In the genomic region with DNA sequence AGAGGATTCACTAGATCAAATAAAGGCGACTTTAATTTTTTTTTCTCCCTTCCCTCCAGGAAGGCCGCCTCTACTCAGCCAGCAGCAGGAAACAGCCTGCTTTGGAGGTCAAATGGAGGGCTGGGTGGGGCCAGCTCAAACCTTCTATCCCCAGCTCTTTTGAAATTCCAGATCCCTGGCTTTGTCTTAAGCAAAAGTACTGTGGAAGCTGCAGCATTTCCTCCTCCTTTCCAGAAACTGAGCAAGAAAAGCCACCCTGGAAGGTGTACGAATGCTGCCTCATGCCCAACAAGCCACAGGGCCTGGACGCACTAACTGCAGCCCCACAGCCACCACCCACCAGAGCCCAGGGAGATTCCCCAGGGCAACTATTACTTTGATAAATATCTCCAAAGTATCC, we compare ENCODE assay signal across 1 cellular context.
TF ChIP-seq lines count a peak whose summit lies in the region.

No MANE protein-coding gene starts in this region.

TF ChIP-seq in WTC11, 78 proteins besides CTCF, POLR2A, EP300 and RAD21 (continued from another document):
- TF ChIP-seq, protein P1, sequence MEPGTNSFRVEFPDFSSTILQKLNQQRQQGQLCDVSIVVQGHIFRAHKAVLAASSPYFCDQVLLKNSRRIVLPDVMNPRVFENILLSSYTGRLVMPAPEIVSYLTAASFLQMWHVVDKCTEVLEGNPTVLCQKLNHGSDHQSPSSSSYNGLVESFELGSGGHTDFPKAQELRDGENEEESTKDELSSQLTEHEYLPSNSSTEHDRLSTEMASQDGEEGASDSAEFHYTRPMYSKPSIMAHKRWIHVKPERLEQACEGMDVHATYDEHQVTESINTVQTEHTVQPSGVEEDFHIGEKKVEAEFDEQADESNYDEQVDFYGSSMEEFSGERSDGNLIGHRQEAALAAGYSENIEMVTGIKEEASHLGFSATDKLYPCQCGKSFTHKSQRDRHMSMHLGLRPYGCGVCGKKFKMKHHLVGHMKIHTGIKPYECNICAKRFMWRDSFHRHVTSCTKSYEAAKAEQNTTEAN (CRISPR knock-in tag; IDR thresholded peaks at IDR 0.05): no peak
- TF ChIP-seq, protein P2, sequence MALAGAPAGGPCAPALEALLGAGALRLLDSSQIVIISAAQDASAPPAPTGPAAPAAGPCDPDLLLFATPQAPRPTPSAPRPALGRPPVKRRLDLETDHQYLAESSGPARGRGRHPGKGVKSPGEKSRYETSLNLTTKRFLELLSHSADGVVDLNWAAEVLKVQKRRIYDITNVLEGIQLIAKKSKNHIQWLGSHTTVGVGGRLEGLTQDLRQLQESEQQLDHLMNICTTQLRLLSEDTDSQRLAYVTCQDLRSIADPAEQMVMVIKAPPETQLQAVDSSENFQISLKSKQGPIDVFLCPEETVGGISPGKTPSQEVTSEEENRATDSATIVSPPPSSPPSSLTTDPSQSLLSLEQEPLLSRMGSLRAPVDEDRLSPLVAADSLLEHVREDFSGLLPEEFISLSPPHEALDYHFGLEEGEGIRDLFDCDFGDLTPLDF (CRISPR knock-in tag; IDR thresholded peaks at IDR 0.05): no peak
- TF ChIP-seq NFE2L1 (CRISPR knock-in tag; IDR thresholded peaks at IDR 0.05) (no peak), GTF2I (CRISPR knock-in tag; conservative IDR thresholded peaks at IDR 0.05) (no peak), KAT7 (CRISPR knock-in tag; IDR thresholded peaks at IDR 0.05; ENCODE audit: borderline replicate concordance) (no peak)
- TF ChIP-seq, protein P3, sequence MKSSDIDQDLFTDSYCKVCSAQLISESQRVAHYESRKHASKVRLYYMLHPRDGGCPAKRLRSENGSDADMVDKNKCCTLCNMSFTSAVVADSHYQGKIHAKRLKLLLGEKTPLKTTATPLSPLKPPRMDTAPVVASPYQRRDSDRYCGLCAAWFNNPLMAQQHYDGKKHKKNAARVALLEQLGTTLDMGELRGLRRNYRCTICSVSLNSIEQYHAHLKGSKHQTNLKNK (CRISPR knock-in tag; IDR thresholded peaks at IDR 0.05): no peak
- TF ChIP-seq, protein P4, sequence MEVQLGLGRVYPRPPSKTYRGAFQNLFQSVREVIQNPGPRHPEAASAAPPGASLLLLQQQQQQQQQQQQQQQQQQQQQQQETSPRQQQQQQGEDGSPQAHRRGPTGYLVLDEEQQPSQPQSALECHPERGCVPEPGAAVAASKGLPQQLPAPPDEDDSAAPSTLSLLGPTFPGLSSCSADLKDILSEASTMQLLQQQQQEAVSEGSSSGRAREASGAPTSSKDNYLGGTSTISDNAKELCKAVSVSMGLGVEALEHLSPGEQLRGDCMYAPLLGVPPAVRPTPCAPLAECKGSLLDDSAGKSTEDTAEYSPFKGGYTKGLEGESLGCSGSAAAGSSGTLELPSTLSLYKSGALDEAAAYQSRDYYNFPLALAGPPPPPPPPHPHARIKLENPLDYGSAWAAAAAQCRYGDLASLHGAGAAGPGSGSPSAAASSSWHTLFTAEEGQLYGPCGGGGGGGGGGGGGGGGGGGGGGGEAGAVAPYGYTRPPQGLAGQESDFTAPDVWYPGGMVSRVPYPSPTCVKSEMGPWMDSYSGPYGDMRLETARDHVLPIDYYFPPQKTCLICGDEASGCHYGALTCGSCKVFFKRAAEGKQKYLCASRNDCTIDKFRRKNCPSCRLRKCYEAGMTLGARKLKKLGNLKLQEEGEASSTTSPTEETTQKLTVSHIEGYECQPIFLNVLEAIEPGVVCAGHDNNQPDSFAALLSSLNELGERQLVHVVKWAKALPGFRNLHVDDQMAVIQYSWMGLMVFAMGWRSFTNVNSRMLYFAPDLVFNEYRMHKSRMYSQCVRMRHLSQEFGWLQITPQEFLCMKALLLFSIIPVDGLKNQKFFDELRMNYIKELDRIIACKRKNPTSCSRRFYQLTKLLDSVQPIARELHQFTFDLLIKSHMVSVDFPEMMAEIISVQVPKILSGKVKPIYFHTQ (CRISPR knock-in tag; IDR thresholded peaks at IDR 0.05): no peak
- TF ChIP-seq, protein P5, sequence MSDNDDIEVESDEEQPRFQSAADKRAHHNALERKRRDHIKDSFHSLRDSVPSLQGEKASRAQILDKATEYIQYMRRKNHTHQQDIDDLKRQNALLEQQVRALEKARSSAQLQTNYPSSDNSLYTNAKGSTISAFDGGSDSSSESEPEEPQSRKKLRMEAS (CRISPR knock-in tag; IDR thresholded peaks at IDR 0.05): no peak
TF ChIP-seq in WTC11: peak in this region for 0.
